In genomic region chr1:2786329-2787162, GRCh38 we compare ENCODE assay signal across 8 cellular contexts. TPM values are rescaled to one million over a fixed set of nuclear protein-coding genes. Genes with fewer than 3 reads are reported as not detected.
DNase-seq lines count a peak whose midpoint lies in the region; ATAC-seq and TF ChIP-seq lines count a peak whose summit lies in the region.

No MANE protein-coding gene starts in this region.

- no peak for TF ChIP-seq EP300 in Ishikawa (IDR thresholded peaks at IDR 0.05; ENCODE audit: borderline replicate concordance)
- no peak for TF ChIP-seq EP300 in esophagus muscularis mucosa (IDR thresholded peaks at IDR 0.05)
- no peak for TF ChIP-seq EP300 in sigmoid colon (IDR thresholded peaks at IDR 0.05)

- H3K27ac ChIP-seq in esophagus muscularis mucosa (replicated peaks in 1 of 4) (no peak overlapping the region), sigmoid colon (no peak overlapping the region)

- TF ChIP-seq CTCF in BE2C (IDR thresholded peaks at IDR 0.05; ENCODE audit: low read depth, low read length) (peak; percentile 60), esophagus muscularis mucosa (IDR thresholded peaks at IDR 0.05) (peak; percentile 31 to 69 (median 54)), sigmoid colon (IDR thresholded peaks at IDR 0.05) (peak; percentile 20 to 65 (median 38))

- WGBS in esophagus muscularis mucosa: 46% methylated on average over 13 of the region's 27 CpGs
- 29 to 34% methylated on average over 27 of the region's 27 CpGs for WGBS in sigmoid colon, 2 donors

- TF ChIP-seq POLR2A in esophagus muscularis mucosa (IDR thresholded peaks at IDR 0.05; ENCODE audit: low read depth): no peak
- no peak for TF ChIP-seq POLR2A in sigmoid colon (IDR thresholded peaks at IDR 0.05)

- ATAC-seq in GM18517 (IDR thresholded peaks at IDR 0.05; ENCODE audit: unreplicated experiment): no peak

- H3K27me3 ChIP-seq in BE2C: no peaks in the 10 kb centered on the region
- peaks cover 0 to 87% (median 23%) of the 10 kb centered on the region in 4 donors for H3K27me3 ChIP-seq in esophagus muscularis mucosa
- H3K27me3 ChIP-seq in sigmoid colon: peaks cover 11 to 66% (median 49%) of the 10 kb centered on the region in 3 donors

- no peaks in the 10 kb centered on the region for H3K4me1 ChIP-seq in BE2C
- H3K4me1 ChIP-seq in esophagus muscularis mucosa: peaks cover 0 to 11% (median 4%) of the 10 kb centered on the region in 4 donors
- H3K4me1 ChIP-seq in sigmoid colon: no peaks in the 10 kb centered on the region

- no peaks in the 10 kb centered on the region for H3K36me3 ChIP-seq in BE2C
- H3K36me3 ChIP-seq in esophagus muscularis mucosa: no peaks in the 10 kb centered on the region
- H3K36me3 ChIP-seq in sigmoid colon: no peaks in the 10 kb centered on the region

- intact Hi-C loops in esophagus muscularis mucosa (cut with DNase I): loop anchor here (5.0 kb wide), 1 partner anchor 369 kb away; no protein-coding TSS in a partner anchor
- intact Hi-C loops in sigmoid colon (cut with DNase I): loop anchor here (1.0 kb wide), 1 partner anchor 372 kb away; no protein-coding TSS in a partner anchor

- TF ChIP-seq RAD21 in Ishikawa (IDR thresholded peaks at IDR 0.05; ENCODE audit: low read depth): peak; percentile 51

- H3K9me3 ChIP-seq in BE2C (no peaks in the 10 kb centered on the region), esophagus muscularis mucosa (peaks cover 0 to 29% (median 17%) of the 10 kb centered on the region in 4 donors), sigmoid colon (peaks cover 0 to 2% (median 1%) of the 10 kb centered on the region in 4 donors)

- DNase-seq in BE2C (peak; percentile 56), esophagus muscularis mucosa (ENCODE audit: extremely low spot score) (no peak), sigmoid colon (peak; percentile 69), iPS-NIHi7 (ENCODE audit: extremely low spot score) (no peak), SW 1271 (lab: John Stamatoyannopoulos, UW) (no peak)
- peak; percentile 16 to 65 (median 60) for DNase-seq in activated CD8-positive, alpha-beta memory T cell treated with anti-CD3 and anti-CD28 coated beads for 48 hours (ENCODE audit: low read depth in 2 of 3, low spot score in 2 of 3)

- H3K4me3 ChIP-seq in BE2C (ENCODE audit: low read depth, low read length) (no peak overlapping the region), esophagus muscularis mucosa (no peak overlapping the region), sigmoid colon (no peak overlapping the region)

TF ChIP-seq in Ishikawa, 13 proteins besides CTCF, POLR2A, EP300 and RAD21:
- no peak for TF ChIP-seq EGR1 (IDR thresholded peaks at IDR 0.05)
- TF ChIP-seq FOXM1 (IDR thresholded peaks at IDR 0.05; ENCODE audit: borderline replicate concordance, low read depth): no peak
- no peak for TF ChIP-seq USF1 (IDR thresholded peaks at IDR 0.05)
- no peak for TF ChIP-seq MAX (IDR thresholded peaks at IDR 0.05)
- no peak for TF ChIP-seq TEAD4 (IDR thresholded peaks at IDR 0.05)
- TF ChIP-seq ZBTB7A (IDR thresholded peaks at IDR 0.05; ENCODE audit: low read depth): no peak
- no peak for TF ChIP-seq TAF1 (IDR thresholded peaks at IDR 0.05; ENCODE audit: low read depth)
- no peak for TF ChIP-seq CEBPB (IDR thresholded peaks at IDR 0.05)
- TF ChIP-seq YY1 (IDR thresholded peaks at IDR 0.05; ENCODE audit: low read depth): no peak
- TF ChIP-seq CREB1 (IDR thresholded peaks at IDR 0.05; ENCODE audit: low read depth): no peak
- TF ChIP-seq REST (IDR thresholded peaks at IDR 0.05; ENCODE audit: low read depth): no peak
- no peak for TF ChIP-seq TCF12 (IDR thresholded peaks at IDR 0.05; ENCODE audit: low read depth)
- no peak for TF ChIP-seq NFIC (IDR thresholded peaks at IDR 0.05)

RNA-seq across cellular contexts. Expression of gene TTC34, which starts 14.9 kb away (rescaled TPM):
- 0.12 TPM for polyA plus RNA-seq in BE2C (2012; ENCODE audit: insufficient read depth, insufficient read length, low read depth)
- under 1 TPM; under 0.01 to 0.46 (median 0.10) TPM for total RNA-seq in esophagus muscularis mucosa
- under 1 TPM; 0.16 to 0.83 (median 0.63) TPM for total RNA-seq in sigmoid colon
- polyA plus RNA-seq in sigmoid colon: under 1 TPM in 2 of 3 donors, not detected in 1; under 0.01 to 0.57 TPM

Comparison
In these comparisons a context has a peak if more than half of its experiments do, and no peak if none do; other contexts are left out.
1. DNase-seq: peak in BE2C (single experiment), activated CD8-positive, alpha-beta memory T cell treated with anti-CD3 and anti-CD28 coated beads for 48 hours (3 of 3) and sigmoid colon (single experiment); none in esophagus muscularis mucosa (single experiment), iPS-NIHi7 (single experiment) and SW 1271 (0 of 2).
2. Peak in every context shown above with its lines, with median percentiles within 50 percentile points of each other: CTCF ChIP-seq.